In genomic region chr18:63366270-63366990, GRCh38 we compare ENCODE assay signal across 8 cellular contexts. TPM values are rescaled to one million over a fixed set of nuclear protein-coding genes. Genes with fewer than 3 reads are reported as not detected.
DNase-seq lines count a peak whose midpoint lies in the region; ATAC-seq and TF ChIP-seq lines count a peak whose summit lies in the region.

No MANE protein-coding gene starts in this region.

- H2AFZ ChIP-seq in osteoblast (ENCODE audit: low read length) = peak overlapping the region; percentile 86

- WGBS in gastroesophageal sphincter (ENCODE audit: low coverage in 1 of 2), 2 donors = 0 to 2% methylated on average over 5 to 11 of the region's 60 CpGs
- WGBS in testis, 2 donors = 0 to 1% methylated on average over 19 to 60 of the region's 60 CpGs

- TF ChIP-seq CTCF in BE2C (IDR thresholded peaks at IDR 0.05; ENCODE audit: low read depth, low read length) (no peak), gastroesophageal sphincter (IDR thresholded peaks at IDR 0.05) (no peak), osteoblast (IDR thresholded peaks at IDR 0.05; ENCODE audit: extremely low read depth, low read depth, low read length) (no peak), testis (IDR thresholded peaks at IDR 0.05) (no peak)

- peaks cover 48% of the 10 kb centered on the region for H3K79me2 ChIP-seq in osteoblast (ENCODE audit: insufficient read depth, low read length)

- DNase-seq in BE2C = peak; percentile 16
- peak; percentile 92 for DNase-seq in RKO (ENCODE audit: low spot score)
- peak; percentile 41 for DNase-seq in activated gamma-delta T cell treated with anti-CD3 and anti-CD28 coated beads, Interleukin-2, amount 50 U/mL, for 16 hours (ENCODE audit: low read depth)
- peak; percentile 87 for DNase-seq in osteoblast (ENCODE audit: insufficient read length, low spot score, missing footprints)
- DNase-seq in testis = peak; percentile 37

- H3K4me3 ChIP-seq in BE2C (ENCODE audit: low read depth, low read length) (peak overlapping the region; percentile 70), gastroesophageal sphincter (peak overlapping the region; percentile 76 to 98), osteoblast (ENCODE audit: insufficient read depth, low read length) (peak overlapping the region; percentile 97), testis (peak overlapping the region; percentile 83 to 97)

- H3K4me2 ChIP-seq in osteoblast (ENCODE audit: insufficient read depth, low read length) = peak overlapping the region; percentile 91

- no peak for TF ChIP-seq EP300 in gastroesophageal sphincter (IDR thresholded peaks at IDR 0.05)

- H3K27me3 ChIP-seq in BE2C (no peaks in the 10 kb centered on the region), gastroesophageal sphincter (no peaks in the 10 kb centered on the region), osteoblast (ENCODE audit: insufficient read depth, low read length) (no peaks in the 10 kb centered on the region), testis (no peaks in the 10 kb centered on the region)

- ATAC-seq in GM19043 (IDR thresholded peaks at IDR 0.05; ENCODE audit: low read depth, unreplicated experiment) = peak; percentile 28
- peak; percentile 37 for ATAC-seq in HG03354 (IDR thresholded peaks at IDR 0.05; ENCODE audit: poor library complexity, severe bottlenecking, unreplicated experiment)
- ATAC-seq in gastroesophageal sphincter = peak; percentile 24

- no peaks in the 10 kb centered on the region for H3K9me3 ChIP-seq in BE2C
- H3K9me3 ChIP-seq in gastroesophageal sphincter = no peaks in the 10 kb centered on the region
- H3K9me3 ChIP-seq in osteoblast (ENCODE audit: low read depth, low read length) = no peaks in the 10 kb centered on the region
- H3K9me3 ChIP-seq in testis = no peaks in the 10 kb centered on the region

- TF ChIP-seq POLR2A in gastroesophageal sphincter (IDR thresholded peaks at IDR 0.05) = no peak
- TF ChIP-seq POLR2A in testis (IDR thresholded peaks at IDR 0.05) = no peak

- H3K36me3 ChIP-seq in BE2C (no peaks in the 10 kb centered on the region), gastroesophageal sphincter (peaks cover 0 to 15% of the 10 kb centered on the region in 2 donors), osteoblast (ENCODE audit: insufficient read depth, low read length) (peaks cover 13% of the 10 kb centered on the region), testis (ENCODE audit: low read depth, missing control alignments) (no peaks in the 10 kb centered on the region)

- peaks cover 12% of the 10 kb centered on the region for H4K20me1 ChIP-seq in osteoblast (ENCODE audit: insufficient read depth, low read length)

- H3K4me1 ChIP-seq in BE2C = no peaks in the 10 kb centered on the region
- H3K4me1 ChIP-seq in gastroesophageal sphincter = peaks cover 0 to 34% (median 9%) of the 10 kb centered on the region in 3 donors
- peaks cover 21% of the 10 kb centered on the region for H3K4me1 ChIP-seq in osteoblast (ENCODE audit: insufficient read depth, low read length)
- peaks cover 9% of the 10 kb centered on the region for H3K4me1 ChIP-seq in testis

- intact Hi-C loops in testis (cut with DNase I; ENCODE audit: low total_unique reads) = no loop called here

- peak overlapping the region; percentile 92 to 100 (median 98) for H3K27ac ChIP-seq in gastroesophageal sphincter
- peak overlapping the region; percentile 87 for H3K27ac ChIP-seq in osteoblast (ENCODE audit: low read depth, low read length)
- peak overlapping the region; percentile 78 to 96 for H3K27ac ChIP-seq in testis

RNA-seq across cellular contexts. Expression of gene KDSR, which starts 0.6 kb away (rescaled TPM):
- 11.0 TPM for polyA plus RNA-seq in BE2C (2012; ENCODE audit: insufficient read depth, insufficient read length, low read depth)
- 10 to 100 TPM; 36.9 to 67.3 (median 51.2) TPM for total RNA-seq in gastroesophageal sphincter
- 46.3 and 53.0 TPM in 2 replicates for total RNA-seq in osteoblast
- total RNA-seq in testis = 10 to 100 TPM; 41.7 to 64.1 TPM
- polyA plus RNA-seq in testis (ENCODE audit: insufficient read depth, low read depth, low replicate concordance) = 30.2 TPM

RNA-seq across cellular contexts. Expression of gene BCL2, which starts 46.9 kb away (rescaled TPM):
- 15.4 TPM for polyA plus RNA-seq in BE2C (2012; ENCODE audit: insufficient read depth, insufficient read length, low read depth)
- total RNA-seq in gastroesophageal sphincter = 10 to 100 TPM; 31.2 to 41.7 (median 32.7) TPM
- total RNA-seq in osteoblast = 10.6 and 11.9 TPM in 2 replicates
- total RNA-seq in testis = 10 to 100 TPM; 16.0 to 20.8 TPM
- polyA plus RNA-seq in testis (ENCODE audit: insufficient read depth, low read depth, low replicate concordance) = 6.3 TPM

RNA-seq across cellular contexts. Expression of gene VPS4B, which starts 55.8 kb away (rescaled TPM):
- 21.2 TPM for polyA plus RNA-seq in BE2C (2012; ENCODE audit: insufficient read depth, insufficient read length, low read depth)
- total RNA-seq in gastroesophageal sphincter (10 to 100 TPM; 32.3 to 48.0 (median 33.0) TPM), osteoblast (42.4 and 47.4 TPM in 2 replicates), testis (10 to 100 TPM; 25.6 to 30.9 TPM)
- 36.0 TPM for polyA plus RNA-seq in testis (ENCODE audit: insufficient read depth, low read depth, low replicate concordance)

Comparison
In these comparisons a context has a peak if more than half of its experiments do, and no peak if none do; other contexts are left out.
1. Peak in every context shown above with its lines: DNase-seq, ATAC-seq, H3K4me3 ChIP-seq and H3K27ac ChIP-seq.
2. DNase-seq: peak in every context shown above with its lines; median percentile 92 in RKO; 87 in osteoblast; 41 in activated gamma-delta T cell treated with anti-CD3 and anti-CD28 coated beads, Interleukin-2, amount 50 U/mL, for 16 hours; 37 in testis; 16 in BE2C.